ENCODE assay signal across 19 cellular contexts in genomic region chr17:79769596-79770520, GRCh38. TPM values are rescaled to one million over a fixed set of nuclear protein-coding genes. Genes with fewer than 3 reads are reported as not detected.
A peak's percentile ranks its signal among the peaks of the same experiment; 100 is the strongest.
DNase-seq lines count a peak whose midpoint lies in the region; ATAC-seq, FAIRE-seq and TF ChIP-seq lines count a peak whose summit lies in the region.
"Had no signal": no experiment of that assay in that cellular context is flagged by ENCODE, and none has a peak within 500 bp of the region (broad histone marks: within the 10 kb centered on the region; RNA-seq: fewer than 3 reads in every experiment).

No MANE protein-coding gene starts in this region.

- no peaks in the 10 kb centered on the region for H3K27me3 ChIP-seq in H9 (ENCODE audit: insufficient read depth, low read length)
- no peaks in the 10 kb centered on the region for H3K27me3 ChIP-seq in neural progenitor cell
- H3K27me3 ChIP-seq in CD4-positive, alpha-beta T cell (ENCODE audit: control insufficient read depth, insufficient read depth, low read length) = peaks cover 30% of the 10 kb centered on the region
- H3K27me3 ChIP-seq: BE2C had no signal

- H3K9ac ChIP-seq in H9 (ENCODE audit: extremely low read depth, insufficient read length, low read length) (no peak overlapping the region), neural progenitor cell (no peak overlapping the region)
- H3K9ac ChIP-seq: SK-N-SH had no signal

- H3K9me3 Mint-ChIP-seq in H9 (no peaks in the 10 kb centered on the region), neural progenitor cell (no peaks in the 10 kb centered on the region)
- no peaks in the 10 kb centered on the region for H3K9me3 Mint-ChIP-seq in CD4-positive, alpha-beta T cell

- H3K14ac ChIP-seq in H9 (ENCODE audit: insufficient read depth, low read length) = no peak overlapping the region

- no peak overlapping the region for H3K56ac ChIP-seq in H9 (ENCODE audit: insufficient read length, low read depth, low read length)

- no peak overlapping the region for H4K5ac ChIP-seq in H9 (ENCODE audit: insufficient read length, low read depth, low read length)

- peak overlapping the region in 2 of 3 experiments; percentile 5 to 8; a peak in 1 of 7 replicates for H3K27ac Mint-ChIP-seq in H9
- peak overlapping the region; percentile 44 for H3K27ac Mint-ChIP-seq in neural progenitor cell
- H3K27ac Mint-ChIP-seq in CD4-positive, alpha-beta T cell = no peak overlapping the region
- H3K27ac Mint-ChIP-seq: CD8-positive, alpha-beta memory T cell had no signal

- no peak overlapping the region for H3K18ac ChIP-seq in H9 (ENCODE audit: insufficient read length, low read depth, low read length)

- TF ChIP-seq RAD21 in A549 (conservative IDR thresholded peaks at IDR 0.05 in 1 of 2, IDR thresholded peaks at IDR 0.05 in 1 of 2) = no peak

- no peaks in the 10 kb centered on the region for H3K9me3 ChIP-seq in A549
- H3K9me3 ChIP-seq in H9 (ENCODE audit: control insufficient read depth, low read depth, low read length) = no peaks in the 10 kb centered on the region
- no peaks in the 10 kb centered on the region for H3K9me3 ChIP-seq in neural progenitor cell (ENCODE audit: low read depth)
- no peaks in the 10 kb centered on the region for H3K9me3 ChIP-seq in CD4-positive, alpha-beta T cell (ENCODE audit: control insufficient read depth, low read length)
- H3K9me3 ChIP-seq: SK-N-SH had no signal

- H3K27ac ChIP-seq in A549 (peak overlapping the region; percentile 57 to 73), H9 (ENCODE audit: insufficient read length, low read depth, low read length) (no peak overlapping the region), neural progenitor cell (no peak overlapping the region)
- H3K27ac ChIP-seq in CD4-positive, alpha-beta T cell (ENCODE audit: low read depth, low read length) = no peak overlapping the region

- no peak for TF ChIP-seq POLR2A in A549 (IDR thresholded peaks at IDR 0.05; ENCODE audit: low read length)

- H2AFZ ChIP-seq in H9 (ENCODE audit: low read length) = no peak overlapping the region
- no peak overlapping the region for H2AFZ ChIP-seq in neural progenitor cell (replicated peaks)

- H4K20me1 ChIP-seq in H9 (ENCODE audit: control insufficient read depth, insufficient read depth, insufficient read length) (no peaks in the 10 kb centered on the region), neural progenitor cell (ENCODE audit: low read depth) (no peaks in the 10 kb centered on the region)

- no peaks in the 10 kb centered on the region for H3K23me2 ChIP-seq in H9 (ENCODE audit: insufficient read length, low read depth, low read length, poor library complexity, severe bottlenecking)

- POLR2A ChIA-PET in A549 (lab: Yijun Ruan, JAX) = interaction anchor here (0.6 kb wide), 1 partner anchor 17 kb away, joined by 3 read pairs; no protein-coding TSS in a partner anchor
- POLR2A ChIA-PET in CD4-positive, alpha-beta T cell (lab: Charles Lee) = no interaction called here

- ATAC-seq in A549 (peak; percentile 48 to 74; a peak in 5 of 6 replicates), HG03378 (IDR thresholded peaks at IDR 0.05; ENCODE audit: unreplicated experiment) (no peak)
- ATAC-seq in CD4-positive, alpha-beta T cell (ENCODE audit: poor library complexity) = no peak

- H3K36me3 Mint-ChIP-seq in H9 (ENCODE audit: insufficient read depth in 1 of 3, low read depth in 3 of 3) (no peaks in the 10 kb centered on the region), neural progenitor cell (peaks cover 3% of the 10 kb centered on the region)
- H3K36me3 Mint-ChIP-seq in CD4-positive, alpha-beta T cell (ENCODE audit: low read depth) = no peaks in the 10 kb centered on the region
- H3K36me3 Mint-ChIP-seq: CD8-positive, alpha-beta memory T cell had no signal

- no peak overlapping the region for H3K4me3 ChIP-seq in A549
- H3K4me3 ChIP-seq in neural progenitor cell = no peak overlapping the region

- H3K79me2 ChIP-seq in H9 (ENCODE audit: insufficient read depth, low read length) (no peaks in the 10 kb centered on the region), neural progenitor cell (ENCODE audit: low read depth) (no peaks in the 10 kb centered on the region)

- H3K4me1 Mint-ChIP-seq in H9 (peaks cover 8 to 11% of the 10 kb centered on the region in 2 experiments), neural progenitor cell (peaks cover 10% of the 10 kb centered on the region)
- H3K4me1 Mint-ChIP-seq in CD4-positive, alpha-beta T cell (ENCODE audit: low read depth) = no peaks in the 10 kb centered on the region
- H3K4me1 Mint-ChIP-seq: CD8-positive, alpha-beta memory T cell had no signal

- H3K4me1 ChIP-seq in A549 (peaks cover 18% of the 10 kb centered on the region), H9 (ENCODE audit: insufficient read depth, low read length) (no peaks in the 10 kb centered on the region), neural progenitor cell (no peaks in the 10 kb centered on the region)
- H3K4me1 ChIP-seq: BE2C had no signal

- H2BK15ac ChIP-seq in H9 (ENCODE audit: low read depth, low read length) = no peak overlapping the region

- peaks cover 41% of the 10 kb centered on the region for H3K27me3 Mint-ChIP-seq in H9 (ENCODE audit: low read depth)
- peaks cover 6% of the 10 kb centered on the region for H3K27me3 Mint-ChIP-seq in neural progenitor cell (ENCODE audit: insufficient read depth, low read depth)
- H3K27me3 Mint-ChIP-seq in CD4-positive, alpha-beta T cell = peaks cover 56% of the 10 kb centered on the region

- intact Hi-C loops in CD4-positive, alpha-beta T cell (cut with DNase I, micrococcal nuclease) = no loop called here

- CTCF ChIA-PET in A549 (lab: Yijun Ruan, JAX) = interaction anchor here (0.7 to 23.5 kb wide), 7 partner anchors 19 to 237 kb away, joined by 3 to 254 read pairs (median 3); partner anchors contain the start of gene CBX4
- CTCF ChIA-PET in CD4-positive, alpha-beta T cell (lab: Charles Lee) = interaction anchor here (0.7 to 1.1 kb wide), 2 partner anchors 19 to 24 kb away, joined by 3 read pairs; no protein-coding TSS in a partner anchor

- no peak overlapping the region for H3T11ph ChIP-seq in H9 (ENCODE audit: low read length)

- H2BK5ac ChIP-seq in H9 (ENCODE audit: insufficient read length, low read length) = no peak overlapping the region

- H4K8ac ChIP-seq in H9 (replicated peaks; ENCODE audit: insufficient read length, low read depth, low read length) = no peak overlapping the region

- FAIRE-seq in A549 (lab: Jason Lieb, UNC) = no peak

- no peaks in the 10 kb centered on the region for H3K79me1 ChIP-seq in H9 (ENCODE audit: insufficient read depth, low read depth, low read length, poor library complexity, severe bottlenecking)

- H3K4ac ChIP-seq in H9 (ENCODE audit: low read depth, low read length) = no peak overlapping the region

- no peak overlapping the region for H3K23ac ChIP-seq in H9 (ENCODE audit: insufficient read length, low read depth, low read length)

- no peak for TF ChIP-seq EP300 in A549 (IDR thresholded peaks at IDR 0.05)

- 70% methylated on average over 24 of the region's 27 CpGs for WGBS in A549 (ENCODE audit: missing lambda C conversion rate)
- WGBS in H9 (ENCODE audit: extremely low coverage, insufficient read length, low lambda C conversion rate) = no CpG with 5 or more reads among the region's 27 CpGs

- no peak overlapping the region for H2AK5ac ChIP-seq in H9 (ENCODE audit: insufficient read length, low read length)

- no peak overlapping the region for H2BK12ac ChIP-seq in H9 (ENCODE audit: insufficient read length, low read depth, low read length)

- in situ Hi-C loops in T47D (cut with HindIII; ENCODE audit: low pct_unique_long_range_greater_than_20kb, low sequenced_read_pairs) = no loop called here

- no peaks in the 10 kb centered on the region for H3F3A ChIP-seq in neural progenitor cell (ENCODE audit: low read depth)

- H3K36me3 ChIP-seq in neural progenitor cell = no peaks in the 10 kb centered on the region
- H3K36me3 ChIP-seq: BE2C had no signal

- H2BK20ac ChIP-seq in H9 (ENCODE audit: low read depth, low read length, poor library complexity, severe bottlenecking) = no peak overlapping the region

- DNase-seq in A549 (ENCODE audit: low read depth in 1 of 2, low spot score in 1 of 2) (peak; percentile 67 to 71), H9 (no peak), T47D (ENCODE audit: low read depth in 1 of 2, low spot score in 1 of 2) (peak; percentile 74 to 85), neural progenitor cell (ENCODE audit: low spot score) (no peak), SHP77 treated with DMSO at 0.1 percent for 48 hours (lab: John Stamatoyannopoulos, UW) (no peak), GM10266 (ENCODE audit: extremely low spot score) (no peak)
- DNase-seq in CD4-positive, alpha-beta T cell = no peak
- DNase-seq: BE2C; CD8-positive, alpha-beta memory T cell; DMS 273 treated with DMSO at 0.1 percent for 48 hours; GOT3; NCI-H1105 treated with DMSO at 0.1 percent for 48 hours; NCI-H1930; NCI-H2227 treated with DMSO at 0.1 percent for 48 hours; NCI-H69; SK-N-SH had no signal

- H3K4me3 Mint-ChIP-seq in H9 (no peak overlapping the region), neural progenitor cell (no peak overlapping the region)
- no peak overlapping the region for H3K4me3 Mint-ChIP-seq in CD4-positive, alpha-beta T cell
- H3K4me3 Mint-ChIP-seq: CD8-positive, alpha-beta memory T cell had no signal

- no peak for TF ChIP-seq CTCF in A549 (IDR thresholded peaks at IDR 0.05)
- no peak for TF ChIP-seq CTCF in H9 (conservative IDR thresholded peaks at IDR 0.05)
- TF ChIP-seq CTCF in neural progenitor cell (IDR thresholded peaks at IDR 0.05) = no peak
- TF ChIP-seq CTCF in GM10266 (IDR thresholded peaks at IDR 0.05; ENCODE audit: control insufficient read depth, insufficient read depth, low read depth, missing control alignments) = no peak
- no peak for TF ChIP-seq CTCF in CD4-positive, alpha-beta T cell (IDR thresholded peaks at IDR 0.05)

- H4K91ac ChIP-seq in H9 (ENCODE audit: insufficient read length, low read depth, low read length) = no peak overlapping the region

- H2BK120ac ChIP-seq in H9 (ENCODE audit: low read depth, low read length, poor library complexity, severe bottlenecking) = no peak overlapping the region

- H3K4me2 ChIP-seq in A549 (peak overlapping the region; percentile 54), H9 (ENCODE audit: insufficient read depth, insufficient read length, low read length) (no peak overlapping the region), neural progenitor cell (no peak overlapping the region)
- H3K4me2 ChIP-seq: SK-N-SH had no signal

RNA-seq across cellular contexts. Expression of gene CBX2, which starts 8.1 kb away (rescaled TPM):
- polyA plus RNA-seq in A549 (2011; rRNA removed) = 7.4 and 8.2 TPM in 2 replicates
- 14.4 and 18.3 TPM in 2 replicates for polyA plus RNA-seq in A549 (2012; cell fraction: cytosol; rRNA removed)
- 29.6 and 34.9 TPM in 2 replicates for polyA plus RNA-seq in A549 (2012; cell fraction: nucleus; rRNA removed)
- 13.6 to 16.4 TPM (median 14.9 TPM) in 3 replicates for polyA plus RNA-seq in A549 (2017; fragmentation: RNase III; extraction: RNeasy Plus Mini Kit Qiagen cat#74134 plus additional on column Dnase treatment)
- 11.6 and 13.7 TPM in 2 replicates for polyA minus RNA-seq in A549 (2011; rRNA and poly(A)+ RNA removed)
- 77.4 and 79.4 TPM in 2 replicates for total RNA-seq in H9 (2021)
- total RNA-seq in neural progenitor cell (ENCODE audit: low replicate concordance) = 53.5 and 155 TPM in 2 replicates
- under 1 TPM in 1 of 2 experiments, not detected in 1; 0.31 TPM for total RNA-seq in CD4-positive, alpha-beta T cell

RNA-seq across cellular contexts. Expression of gene CBX8, which starts 27.0 kb away (rescaled TPM):
- polyA plus RNA-seq in A549 (2011; rRNA removed) (1.5 and 2.8 TPM in 2 replicates), A549 (2017; fragmentation: RNase III; extraction: RNeasy Plus Mini Kit Qiagen cat#74134 plus additional on column Dnase treatment) (11.0 to 13.1 TPM (median 11.9 TPM) in 3 replicates)
- 3.5 and 3.8 TPM in 2 replicates for polyA plus RNA-seq in A549 (2012; cell fraction: cytosol; rRNA removed)
- 4.8 and 7.2 TPM in 2 replicates for polyA plus RNA-seq in A549 (2012; cell fraction: nucleus; rRNA removed)
- 2.5 and 2.8 TPM in 2 replicates for polyA minus RNA-seq in A549 (2011; rRNA and poly(A)+ RNA removed)
- total RNA-seq in H9 (2021) (1.2 and 2.9 TPM in 2 replicates), neural progenitor cell (ENCODE audit: low replicate concordance) (2.8 and 15.2 TPM in 2 replicates)
- total RNA-seq in CD4-positive, alpha-beta T cell = 1 to 10 TPM; 5.3 to 6.5 TPM

RNA-seq across cellular contexts. Expression of gene ENPP7, which starts 39.1 kb away (rescaled TPM):
- not detected in 2 replicates for polyA plus RNA-seq in A549 (2011; rRNA removed)
- polyA plus RNA-seq in A549 (2012; cell fraction: cytosol; rRNA removed) = not detected in 2 replicates
- polyA plus RNA-seq in A549 (2012; cell fraction: nucleus; rRNA removed) = not detected in 2 replicates
- polyA plus RNA-seq in A549 (2017; fragmentation: RNase III; extraction: RNeasy Plus Mini Kit Qiagen cat#74134 plus additional on column Dnase treatment) = not detected in 3 replicates
- not detected in 2 replicates for polyA minus RNA-seq in A549 (2011; rRNA and poly(A)+ RNA removed)
- total RNA-seq in H9 (2021) = not detected in 2 replicates
- total RNA-seq in neural progenitor cell (ENCODE audit: low replicate concordance) = not detected in 2 replicates
- total RNA-seq in CD4-positive, alpha-beta T cell = not detected
- total RNA-seq: Daoy had no signal
- polyA plus RNA-seq: AG04450, SK-N-SH had no signal

Comparison
In these comparisons a context has a peak if more than half of its experiments do, and no peak if none do; other contexts are left out.
1. ATAC-seq: peak in A549 (2 of 2); none in CD4-positive, alpha-beta T cell (single experiment) and HG03378 (single experiment).
2. DNase-seq: peak in A549 (2 of 2) and T47D (2 of 2); none in H9 (single experiment), neural progenitor cell (single experiment), SHP77 treated with DMSO at 0.1 percent for 48 hours (single experiment), GM10266 (single experiment) and CD4-positive, alpha-beta T cell (0 of 10).
3. H3K27ac ChIP-seq: peak in A549 (2 of 2); none in H9 (single experiment), neural progenitor cell (single experiment) and CD4-positive, alpha-beta T cell (single experiment).
4. RNA of gene CBX2, which starts 8.1 kb away (total RNA-seq): 77.4 to 79.4 TPM in H9 and 53.5 to 155 TPM in neural progenitor cell; 0.31 TPM in CD4-positive, alpha-beta T cell; every median in the first group is over 10 times any median in the second.